15 cellular contexts compared by ENCODE assay signal in the genomic region with DNA sequence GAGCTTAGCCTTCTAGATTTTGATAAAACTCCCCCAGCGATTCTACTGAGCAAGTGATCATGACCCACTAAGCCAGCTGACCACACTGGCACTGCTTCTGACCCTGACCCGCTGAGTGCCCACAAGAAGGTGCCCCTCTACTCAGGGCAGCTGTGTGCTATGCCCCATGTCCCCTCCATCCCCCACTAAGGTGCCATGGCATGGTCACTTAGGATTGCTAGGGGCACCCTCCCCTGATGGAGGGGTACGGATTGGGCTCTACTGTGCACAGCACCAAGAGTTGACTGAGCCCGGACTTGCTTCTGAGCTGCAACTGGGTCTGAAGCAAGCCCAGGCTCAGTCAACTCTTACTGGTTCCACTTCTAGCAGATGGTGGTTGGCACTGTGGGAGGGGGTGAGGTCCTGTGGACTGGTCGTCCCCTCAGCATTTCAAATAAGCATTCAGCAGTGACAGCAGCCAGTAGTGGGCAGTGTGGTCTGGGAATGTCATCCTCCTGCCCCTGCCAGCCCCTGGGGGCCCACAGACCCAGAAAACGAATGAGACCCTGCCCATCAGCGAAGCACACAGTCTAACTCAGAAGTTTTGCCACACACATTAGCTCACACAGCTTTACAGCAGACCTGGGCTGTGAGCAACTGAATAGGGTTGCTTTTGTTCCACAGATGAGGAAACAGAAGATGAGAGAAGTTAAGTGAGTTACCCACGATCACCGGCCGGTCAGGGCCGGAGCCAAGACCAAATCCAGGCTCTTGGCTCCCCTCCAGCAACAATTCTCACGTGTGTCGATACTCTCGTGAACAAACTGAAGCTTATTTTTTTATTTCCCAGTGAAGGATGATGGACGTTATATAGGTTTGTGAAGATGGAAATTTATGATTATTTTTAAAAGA.
A peak's percentile ranks its signal among the peaks of the same experiment; 100 is the strongest.
DNase-seq lines count a peak whose midpoint lies in the region; ATAC-seq and TF ChIP-seq lines count a peak whose summit lies in the region.
"Had no signal": no experiment of that assay in that cellular context is flagged by ENCODE, and none has a peak within 500 bp of the region (broad histone marks: within the 10 kb centered on the region; RNA-seq: fewer than 3 reads in every experiment).

No MANE protein-coding gene starts in this region.

- DNase-seq in stimulated activated naive CD8-positive, alpha-beta T cell treated with anti-CD3 and anti-CD28 coated beads, Interleukin-15, Interleukin-2, amounts not matched to agents 100 U/mL and 50 U/mL, for 24 hours = no peak
- no peak for DNase-seq in central memory CD8-positive, alpha-beta T cell (ENCODE audit: low spot score in 2 of 2)
- DNase-seq in HPDE6-E6E7 (ENCODE audit: extremely low spot score) (no peak), epidermal melanocyte (ENCODE audit: insufficient read length, low spot score) (no peak), dedifferentiated amniotic fluid mesenchymal stem cell (ENCODE audit: extremely low spot score) (no peak), activated gamma-delta T cell (lab: John Stamatoyannopoulos, UW) (no peak)
- DNase-seq: activated CD8-positive, alpha-beta memory T cell treated with anti-CD3 and anti-CD28 coated beads, Interleukin-2, amount 10 ng/mL, durations not matched to agents 7 days and 5 days; colonic mucosa; DND-41; NCI-H146; upper lobe of left lung had no signal

- H3K27ac Mint-ChIP-seq in stimulated activated naive CD8-positive, alpha-beta T cell treated with anti-CD3 and anti-CD28 coated beads, Interleukin-15, Interleukin-2, amounts not matched to agents 100 ng/mL and 50 ng/mL, for 24 hours = peak overlapping the region; percentile 67
- peak overlapping the region; percentile 73 for H3K27ac Mint-ChIP-seq in central memory CD8-positive, alpha-beta T cell (ENCODE audit: low read depth)
- H3K27ac Mint-ChIP-seq in nephron = peak overlapping the region in 2 of 3 experiments; percentile 72 to 91
- H3K27ac Mint-ChIP-seq: activated CD8-positive, alpha-beta memory T cell treated with anti-CD3 and anti-CD28 coated beads, Interleukin-2, amount 10 ng/mL, durations not matched to agents 7 days and 5 days; activated naive CD8-positive, alpha-beta T cell had no signal

- TF ChIP-seq CTCF in nephron (IDR thresholded peaks at IDR 0.05; ENCODE audit: unreplicated experiment in 3 of 3) = no peak

- no peaks in the 10 kb centered on the region for H3K27me3 Mint-ChIP-seq in stimulated activated naive CD8-positive, alpha-beta T cell treated with anti-CD3 and anti-CD28 coated beads, Interleukin-15, Interleukin-2, amounts not matched to agents 100 ng/mL and 50 ng/mL, for 24 hours
- H3K27me3 Mint-ChIP-seq in central memory CD8-positive, alpha-beta T cell = no peaks in the 10 kb centered on the region
- no peaks in the 10 kb centered on the region for H3K27me3 Mint-ChIP-seq in nephron (ENCODE audit: low read depth)
- H3K27me3 Mint-ChIP-seq: activated CD8-positive, alpha-beta memory T cell treated with anti-CD3 and anti-CD28 coated beads, Interleukin-2, amount 10 ng/mL, durations not matched to agents 7 days and 5 days; activated naive CD8-positive, alpha-beta T cell; natural killer cell treated with Interleukin-12 subunit alpha and Interleukin-12 subunit beta and Interleukin-15 and Interleukin-18, amount 100 ng/mL, for 72 hours had no signal

- H3K4me3 Mint-ChIP-seq in stimulated activated naive CD8-positive, alpha-beta T cell treated with anti-CD3 and anti-CD28 coated beads, Interleukin-15, Interleukin-2, amounts not matched to agents 100 ng/mL and 50 ng/mL, for 24 hours = no peak overlapping the region
- no peak overlapping the region for H3K4me3 Mint-ChIP-seq in central memory CD8-positive, alpha-beta T cell
- H3K4me3 Mint-ChIP-seq in nephron = no peak overlapping the region
- H3K4me3 Mint-ChIP-seq: activated CD8-positive, alpha-beta memory T cell treated with anti-CD3 and anti-CD28 coated beads, Interleukin-2, amount 10 ng/mL, durations not matched to agents 7 days and 5 days; activated naive CD8-positive, alpha-beta T cell; natural killer cell treated with Interleukin-12 subunit alpha and Interleukin-12 subunit beta and Interleukin-15 and Interleukin-18, amount 100 ng/mL, for 72 hours had no signal

- ATAC-seq in stimulated activated naive CD8-positive, alpha-beta T cell treated with anti-CD3 and anti-CD28 coated beads, Interleukin-15, Interleukin-2, amounts not matched to agents 100 U/mL and 50 U/mL, for 24 hours = no peak
- no peak for ATAC-seq in central memory CD8-positive, alpha-beta T cell (replicated peaks; ENCODE audit: extremely low read depth, poor library complexity, severe bottlenecking)
- ATAC-seq: activated CD8-positive, alpha-beta memory T cell treated with anti-CD3 and anti-CD28 coated beads, Interleukin-2, amount 10 ng/mL, durations not matched to agents 7 days and 5 days; natural killer cell treated with Interleukin-12 subunit alpha and Interleukin-12 subunit beta and Interleukin-15 and Interleukin-18, amount 100 ng/mL, for 72 hours had no signal

- H3K4me1 Mint-ChIP-seq in stimulated activated naive CD8-positive, alpha-beta T cell treated with anti-CD3 and anti-CD28 coated beads, Interleukin-15, Interleukin-2, amounts not matched to agents 100 ng/mL and 50 ng/mL, for 24 hours (ENCODE audit: low read depth) = no peaks in the 10 kb centered on the region
- peaks cover 27% of the 10 kb centered on the region for H3K4me1 Mint-ChIP-seq in central memory CD8-positive, alpha-beta T cell
- H3K4me1 Mint-ChIP-seq in nephron = peaks cover 76% of the 10 kb centered on the region

- H3K9me3 Mint-ChIP-seq in stimulated activated naive CD8-positive, alpha-beta T cell treated with anti-CD3 and anti-CD28 coated beads, Interleukin-15, Interleukin-2, amounts not matched to agents 100 ng/mL and 50 ng/mL, for 24 hours = no peaks in the 10 kb centered on the region
- no peaks in the 10 kb centered on the region for H3K9me3 Mint-ChIP-seq in central memory CD8-positive, alpha-beta T cell
- no peaks in the 10 kb centered on the region for H3K9me3 Mint-ChIP-seq in nephron
- H3K9me3 Mint-ChIP-seq: natural killer cell treated with Interleukin-12 subunit alpha and Interleukin-12 subunit beta and Interleukin-15 and Interleukin-18, amount 100 ng/mL, for 72 hours had no signal

- peaks cover 12% of the 10 kb centered on the region for H3K36me3 Mint-ChIP-seq in stimulated activated naive CD8-positive, alpha-beta T cell treated with anti-CD3 and anti-CD28 coated beads, Interleukin-15, Interleukin-2, amounts not matched to agents 100 ng/mL and 50 ng/mL, for 24 hours (ENCODE audit: low read depth)
- peaks cover 2% of the 10 kb centered on the region for H3K36me3 Mint-ChIP-seq in central memory CD8-positive, alpha-beta T cell (ENCODE audit: insufficient read depth)
- no peaks in the 10 kb centered on the region for H3K36me3 Mint-ChIP-seq in nephron (ENCODE audit: low read depth)
- H3K36me3 Mint-ChIP-seq: activated CD8-positive, alpha-beta memory T cell treated with anti-CD3 and anti-CD28 coated beads, Interleukin-2, amount 10 ng/mL, durations not matched to agents 7 days and 5 days; activated naive CD8-positive, alpha-beta T cell had no signal
